Comparison of ENCODE assay signal across 28 cellular contexts in genomic region chr1:37802439-37802838, GRCh38. TPM values are rescaled to one million over a fixed set of nuclear protein-coding genes. Genes with fewer than 3 reads are reported as not detected.
"Had no signal": no experiment of that assay in that cellular context is flagged by ENCODE, and none has a peak within 500 bp of the region (broad histone marks: within the 10 kb centered on the region; RNA-seq: fewer than 3 reads in every experiment).

No MANE protein-coding gene starts in this region.

- H3K27ac ChIP-seq: colonic mucosa, epithelial cell of prostate, gastrocnemius medialis, neural progenitor cell, parathyroid adenoma, stomach, testis, tibial nerve, upper lobe of left lung had no signal

- H3K9me3 ChIP-seq: colonic mucosa, gastrocnemius medialis, mucosa of descending colon, stomach, testis, tibial nerve, upper lobe of left lung had no signal

- H3K9ac ChIP-seq: neural progenitor cell, parathyroid adenoma had no signal

- FAIRE-seq: kidney, urothelium cell line had no signal

- DNase-seq: colonic mucosa; effector CD8-positive, alpha-beta T cell; endodermal cell; foreskin fibroblast; gastrocnemius medialis; head of caudate nucleus; kidney; mesenchymal stem cell; mucosa of descending colon; naive B cell; stimulated activated CD4-positive, alpha-beta T cell treated with anti-CD3 and anti-CD28 coated beads, Interleukin-12 subunit alpha, Interleukin-12 subunit beta, amount 100 ng/mL, for 4 hours; stimulated activated CD4-positive, alpha-beta T cell treated with anti-CD3 and anti-CD28 coated beads, Interleukin-1b, Interleukin-23, amount 100 ng/mL, for 48 hours; stimulated activated CD4-positive, alpha-beta T cell treated with anti-CD3 and anti-CD28 coated beads, Interleukin-4, amount 100 ng/mL, for 1 hour; stimulated activated CD8-positive, alpha-beta memory T cell treated with anti-CD3 and anti-CD28 coated beads, Interleukin-4, amount 100 ng/mL, for 48 hours; stimulated activated naive CD4-positive, alpha-beta T cell treated with Interleukin-2 at 50 U/mL for 16 hours; stomach; testis; upper lobe of left lung had no signal

- H3K4me2 ChIP-seq: neural progenitor cell, smooth muscle cell had no signal

- H3K27me3 ChIP-seq: colonic mucosa, gastrocnemius medialis, neural progenitor cell, stomach, testis, tibial nerve, upper lobe of left lung had no signal

- H2AFZ ChIP-seq: neural progenitor cell, parathyroid adenoma had no signal

- H3K79me2 ChIP-seq: parathyroid adenoma had no signal

- H3K4me3 ChIP-seq: colonic mucosa, gastrocnemius medialis, mucosa of descending colon, neural progenitor cell, smooth muscle cell, stomach, testis, tibial nerve, upper lobe of left lung had no signal

RNA-seq across cellular contexts. Expression of gene MANEAL, which starts 8.8 kb away (rescaled TPM):
- total RNA-seq: smooth muscle cell had no signal

RNA-seq across cellular contexts. Expression of gene EPHA10, which starts 37.5 kb away (rescaled TPM):
- total RNA-seq: lung microvascular endothelial cell; natural killer cell treated with Interleukin-12 subunit alpha and Interleukin-12 subunit beta and Interleukin-15 and Interleukin-18, amount 100 ng/mL, for 72 hours; osteoblast; smooth muscle cell; subcutaneous adipose tissue had no signal
- polyA plus RNA-seq: smooth muscle cell had no signal
